ENCODE assay signal across 12 cellular contexts in the genomic region with DNA sequence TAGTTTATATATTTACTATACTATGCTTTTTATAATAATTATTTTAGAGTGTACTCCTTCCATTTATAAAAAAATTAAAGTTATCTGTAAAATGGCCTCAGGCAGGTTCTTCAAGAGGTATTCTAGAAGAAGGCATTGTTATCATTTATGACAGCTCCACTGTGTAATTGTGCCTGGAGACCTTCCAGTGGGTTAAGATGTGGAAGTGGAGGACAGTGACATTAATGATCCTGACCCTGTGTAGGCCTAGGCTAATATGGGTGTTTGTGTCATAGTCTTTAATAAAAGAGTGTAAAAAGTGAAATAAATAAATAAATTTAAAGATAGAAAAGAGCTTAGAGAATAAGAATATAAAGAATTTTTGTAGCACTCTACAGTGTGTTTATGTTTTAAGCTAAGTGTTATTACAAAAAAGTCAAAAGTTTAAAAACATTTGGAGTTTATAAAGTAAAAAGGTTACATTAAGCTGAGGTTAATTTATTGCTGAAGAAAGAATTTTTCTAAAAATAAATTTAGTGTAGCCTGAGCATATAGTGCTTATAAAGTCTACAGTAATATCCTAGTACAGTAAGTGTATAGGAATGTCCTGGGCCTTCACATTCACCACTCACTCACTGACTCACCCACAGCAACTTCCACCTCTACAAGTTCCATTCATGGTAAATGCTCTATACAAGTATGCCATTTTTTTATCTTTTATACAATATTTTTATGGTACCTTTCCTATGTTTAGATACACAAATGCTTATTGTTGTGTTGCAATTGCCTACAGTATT.
DNase-seq lines count a peak whose midpoint lies in the region; ATAC-seq lines count a peak whose summit lies in the region.
"Had no signal": no experiment of that assay in that cellular context is flagged by ENCODE, and none has a peak within 500 bp of the region (broad histone marks: within the 10 kb centered on the region; RNA-seq: fewer than 3 reads in every experiment).

No MANE protein-coding gene starts in this region.

- ATAC-seq in T-cell (replicated peaks in 1 of 4) = no peak
- ATAC-seq in HG02623 (IDR thresholded peaks at IDR 0.05; ENCODE audit: unreplicated experiment) = no peak
- ATAC-seq: effector memory CD8-positive, alpha-beta T cell had no signal

- H3K27me3 Mint-ChIP-seq in T-cell = no peaks in the 10 kb centered on the region
- H3K27me3 Mint-ChIP-seq: effector memory CD8-positive, alpha-beta T cell had no signal

- H3K4me3 Mint-ChIP-seq in T-cell = no peak overlapping the region
- H3K4me3 Mint-ChIP-seq: effector memory CD8-positive, alpha-beta T cell; naive B cell had no signal

- DNase-seq in A172 (ENCODE audit: low spot score) (peak; percentile 93), HPDE6-E6E7 (ENCODE audit: extremely low spot score) (peak; percentile 42), amniotic stem cell (lab: John Stamatoyannopoulos, UW) (peak; percentile 66), foreskin melanocyte (peak; percentile 52), T-cell (no peak), KG1 (lab: John Stamatoyannopoulos, UW) (no peak)
- DNase-seq in central memory CD4-positive, alpha-beta T cell = no peak
- DNase-seq: AML-193; effector memory CD8-positive, alpha-beta T cell; naive B cell; NCI-H345 had no signal

- no peaks in the 10 kb centered on the region for H3K4me1 Mint-ChIP-seq in T-cell
- H3K4me1 Mint-ChIP-seq: naive B cell had no signal

- no peaks in the 10 kb centered on the region for H3K36me3 Mint-ChIP-seq in T-cell
- H3K36me3 Mint-ChIP-seq: naive B cell had no signal

- CTCF ChIA-PET in T-cell (lab: Charles Lee) = no interaction called here

- H3K27ac Mint-ChIP-seq in T-cell = no peak overlapping the region
- H3K27ac Mint-ChIP-seq: effector memory CD8-positive, alpha-beta T cell; naive B cell had no signal

- POLR2A ChIA-PET in T-cell (lab: Charles Lee) = no interaction called here

- peaks cover 6% of the 10 kb centered on the region in 3 donors for H3K9me3 Mint-ChIP-seq in T-cell

Comparison
In these comparisons a context has a peak if more than half of its experiments do, and no peak if none do; other contexts are left out.
1. DNase-seq: peak in A172 (single experiment), HPDE6-E6E7 (single experiment), amniotic stem cell (single experiment) and foreskin melanocyte (single experiment); none in T-cell (0 of 34), central memory CD4-positive, alpha-beta T cell (single experiment) and KG1 (single experiment).